1 cellular context compared by ENCODE assay signal in the genomic region with DNA sequence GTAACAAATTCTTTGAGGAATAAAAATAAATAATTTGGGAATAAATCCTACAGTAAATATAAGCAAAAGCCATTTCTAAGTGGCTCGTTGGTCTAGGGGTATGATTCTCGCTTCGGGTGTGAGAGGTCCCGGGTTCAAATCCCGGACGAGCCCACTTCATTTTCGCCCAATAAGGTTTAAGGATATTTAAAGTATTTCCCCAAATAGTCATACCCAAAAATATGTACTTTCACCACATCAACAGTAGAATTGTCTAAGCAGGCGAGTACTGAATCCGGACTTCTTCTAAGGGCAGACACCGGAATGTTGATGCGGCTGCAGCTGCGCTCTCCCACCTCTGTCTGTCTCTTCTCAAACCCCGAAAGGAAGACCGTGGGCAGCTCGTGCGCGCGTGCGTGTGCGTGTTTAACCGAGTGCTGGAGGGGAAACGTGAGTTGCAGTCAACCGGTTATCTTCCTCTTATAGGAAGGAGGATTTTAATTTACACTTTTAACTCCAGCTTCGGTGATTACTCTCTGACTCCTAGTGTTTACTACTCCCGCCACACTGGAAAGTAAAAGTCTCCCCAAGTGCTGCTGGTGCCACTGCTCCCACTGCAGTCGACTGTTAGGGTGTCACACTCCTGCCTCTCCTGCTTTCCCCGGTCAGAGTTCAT.
TF ChIP-seq lines count a peak whose summit lies in the region.

No MANE protein-coding gene starts in this region.

TF ChIP-seq in HEK293, 187 proteins besides CTCF, POLR2A, EP300 and RAD21 (continued from another document and continues in another):
- TF ChIP-seq ZNF223 (tag by site-specific recombination; IDR thresholded peaks at IDR 0.05): no peak
- no peak for TF ChIP-seq HOXA7 (CRISPR knock-in tag; IDR thresholded peaks at IDR 0.05; ENCODE audit: borderline replicate concordance)
- TF ChIP-seq, protein P1, sequence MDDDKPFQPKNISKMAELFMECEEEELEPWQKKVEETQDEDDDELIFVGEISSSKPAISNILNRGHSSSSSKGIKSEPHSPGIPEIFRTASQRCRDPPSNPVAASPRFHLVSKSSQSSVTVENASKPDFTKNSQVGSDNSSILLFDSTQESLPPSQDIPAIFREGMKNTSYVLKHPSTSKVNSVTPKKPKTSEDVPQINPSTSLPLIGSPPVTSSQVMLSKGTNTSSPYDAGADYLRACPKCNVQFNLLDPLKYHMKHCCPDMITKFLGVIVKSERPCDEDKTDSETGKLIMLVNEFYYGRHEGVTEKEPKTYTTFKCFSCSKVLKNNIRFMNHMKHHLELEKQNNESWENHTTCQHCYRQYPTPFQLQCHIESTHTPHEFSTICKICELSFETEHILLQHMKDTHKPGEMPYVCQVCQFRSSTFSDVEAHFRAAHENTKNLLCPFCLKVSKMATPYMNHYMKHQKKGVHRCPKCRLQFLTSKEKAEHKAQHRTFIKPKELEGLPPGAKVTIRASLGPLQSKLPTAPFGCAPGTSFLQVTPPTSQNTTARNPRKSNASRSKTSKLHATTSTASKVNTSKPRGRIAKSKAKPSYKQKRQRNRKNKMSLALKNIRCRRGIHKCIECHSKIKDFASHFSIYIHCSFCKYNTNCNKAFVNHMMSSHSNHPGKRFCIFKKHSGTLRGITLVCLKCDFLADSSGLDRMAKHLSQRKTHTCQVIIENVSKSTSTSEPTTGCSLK (tag by site-specific recombination; IDR thresholded peaks at IDR 0.05): no peak
- TF ChIP-seq ZNF16 (tag by site-specific recombination; IDR thresholded peaks at IDR 0.05; ENCODE audit: low read depth): no peak
- TF ChIP-seq, protein P2, sequence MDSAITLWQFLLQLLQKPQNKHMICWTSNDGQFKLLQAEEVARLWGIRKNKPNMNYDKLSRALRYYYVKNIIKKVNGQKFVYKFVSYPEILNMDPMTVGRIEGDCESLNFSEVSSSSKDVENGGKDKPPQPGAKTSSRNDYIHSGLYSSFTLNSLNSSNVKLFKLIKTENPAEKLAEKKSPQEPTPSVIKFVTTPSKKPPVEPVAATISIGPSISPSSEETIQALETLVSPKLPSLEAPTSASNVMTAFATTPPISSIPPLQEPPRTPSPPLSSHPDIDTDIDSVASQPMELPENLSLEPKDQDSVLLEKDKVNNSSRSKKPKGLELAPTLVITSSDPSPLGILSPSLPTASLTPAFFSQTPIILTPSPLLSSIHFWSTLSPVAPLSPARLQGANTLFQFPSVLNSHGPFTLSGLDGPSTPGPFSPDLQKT (IDR thresholded peaks at IDR 0.05; ENCODE audit: borderline replicate concordance, low read depth, low read length): no peak
- peak; percentile 62 for TF ChIP-seq ZXDB (tag by site-specific recombination; IDR thresholded peaks at IDR 0.05)
- TF ChIP-seq KLF1 (tag by site-specific recombination; IDR thresholded peaks at IDR 0.05): no peak
- no peak for TF ChIP-seq ZNF211 (tag by site-specific recombination; IDR thresholded peaks at IDR 0.05; ENCODE audit: low read depth)
- TF ChIP-seq ZNF658 (tag by site-specific recombination; IDR thresholded peaks at IDR 0.05): no peak
- no peak for TF ChIP-seq ZNF664 (tag by site-specific recombination; IDR thresholded peaks at IDR 0.05)
- TF ChIP-seq ZNF701 (tag by site-specific recombination; IDR thresholded peaks at IDR 0.05): no peak
- TF ChIP-seq SP3 (tag by site-specific recombination; IDR thresholded peaks at IDR 0.05): no peak; the same call in none of the 2 replicates
- TF ChIP-seq, protein P3, sequence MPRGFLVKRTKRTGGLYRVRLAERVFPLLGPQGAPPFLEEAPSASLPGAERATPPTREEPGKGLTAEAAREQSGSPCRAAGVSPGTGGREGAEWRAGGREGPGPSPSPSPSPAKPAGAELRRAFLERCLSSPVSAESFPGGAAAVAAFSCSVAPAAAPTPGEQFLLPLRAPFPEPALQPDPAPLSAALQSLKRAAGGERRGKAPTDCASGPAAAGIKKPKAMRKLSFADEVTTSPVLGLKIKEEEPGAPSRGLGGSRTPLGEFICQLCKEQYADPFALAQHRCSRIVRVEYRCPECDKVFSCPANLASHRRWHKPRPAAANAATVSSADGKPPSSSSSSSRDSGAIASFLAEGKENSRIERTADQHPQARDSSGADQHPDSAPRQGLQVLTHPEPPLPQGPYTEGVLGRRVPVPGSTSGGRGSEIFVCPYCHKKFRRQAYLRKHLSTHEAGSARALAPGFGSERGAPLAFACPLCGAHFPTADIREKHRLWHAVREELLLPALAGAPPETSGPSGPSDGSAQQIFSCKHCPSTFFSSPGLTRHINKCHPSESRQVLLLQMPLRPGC (tag by site-specific recombination; IDR thresholded peaks at IDR 0.05): 0 out of 2 replicates have a peak, but pooled peaks have one; percentile 39
- TF ChIP-seq, protein P4, sequence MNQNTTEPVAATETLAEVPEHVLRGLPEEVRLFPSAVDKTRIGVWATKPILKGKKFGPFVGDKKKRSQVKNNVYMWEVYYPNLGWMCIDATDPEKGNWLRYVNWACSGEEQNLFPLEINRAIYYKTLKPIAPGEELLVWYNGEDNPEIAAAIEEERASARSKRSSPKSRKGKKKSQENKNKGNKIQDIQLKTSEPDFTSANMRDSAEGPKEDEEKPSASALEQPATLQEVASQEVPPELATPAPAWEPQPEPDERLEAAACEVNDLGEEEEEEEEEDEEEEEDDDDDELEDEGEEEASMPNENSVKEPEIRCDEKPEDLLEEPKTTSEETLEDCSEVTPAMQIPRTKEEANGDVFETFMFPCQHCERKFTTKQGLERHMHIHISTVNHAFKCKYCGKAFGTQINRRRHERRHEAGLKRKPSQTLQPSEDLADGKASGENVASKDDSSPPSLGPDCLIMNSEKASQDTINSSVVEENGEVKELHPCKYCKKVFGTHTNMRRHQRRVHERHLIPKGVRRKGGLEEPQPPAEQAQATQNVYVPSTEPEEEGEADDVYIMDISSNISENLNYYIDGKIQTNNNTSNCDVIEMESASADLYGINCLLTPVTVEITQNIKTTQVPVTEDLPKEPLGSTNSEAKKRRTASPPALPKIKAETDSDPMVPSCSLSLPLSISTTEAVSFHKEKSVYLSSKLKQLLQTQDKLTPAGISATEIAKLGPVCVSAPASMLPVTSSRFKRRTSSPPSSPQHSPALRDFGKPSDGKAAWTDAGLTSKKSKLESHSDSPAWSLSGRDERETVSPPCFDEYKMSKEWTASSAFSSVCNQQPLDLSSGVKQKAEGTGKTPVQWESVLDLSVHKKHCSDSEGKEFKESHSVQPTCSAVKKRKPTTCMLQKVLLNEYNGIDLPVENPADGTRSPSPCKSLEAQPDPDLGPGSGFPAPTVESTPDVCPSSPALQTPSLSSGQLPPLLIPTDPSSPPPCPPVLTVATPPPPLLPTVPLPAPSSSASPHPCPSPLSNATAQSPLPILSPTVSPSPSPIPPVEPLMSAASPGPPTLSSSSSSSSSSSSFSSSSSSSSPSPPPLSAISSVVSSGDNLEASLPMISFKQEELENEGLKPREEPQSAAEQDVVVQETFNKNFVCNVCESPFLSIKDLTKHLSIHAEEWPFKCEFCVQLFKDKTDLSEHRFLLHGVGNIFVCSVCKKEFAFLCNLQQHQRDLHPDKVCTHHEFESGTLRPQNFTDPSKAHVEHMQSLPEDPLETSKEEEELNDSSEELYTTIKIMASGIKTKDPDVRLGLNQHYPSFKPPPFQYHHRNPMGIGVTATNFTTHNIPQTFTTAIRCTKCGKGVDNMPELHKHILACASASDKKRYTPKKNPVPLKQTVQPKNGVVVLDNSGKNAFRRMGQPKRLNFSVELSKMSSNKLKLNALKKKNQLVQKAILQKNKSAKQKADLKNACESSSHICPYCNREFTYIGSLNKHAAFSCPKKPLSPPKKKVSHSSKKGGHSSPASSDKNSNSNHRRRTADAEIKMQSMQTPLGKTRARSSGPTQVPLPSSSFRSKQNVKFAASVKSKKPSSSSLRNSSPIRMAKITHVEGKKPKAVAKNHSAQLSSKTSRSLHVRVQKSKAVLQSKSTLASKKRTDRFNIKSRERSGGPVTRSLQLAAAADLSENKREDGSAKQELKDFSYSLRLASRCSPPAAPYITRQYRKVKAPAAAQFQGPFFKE (tag by site-specific recombination; IDR thresholded peaks at IDR 0.05; ENCODE audit: borderline replicate concordance): no peak
- no peak for TF ChIP-seq ZNF768 (tag by site-specific recombination; IDR thresholded peaks at IDR 0.05)
- TF ChIP-seq ZEB2 (tag by site-specific recombination; IDR thresholded peaks at IDR 0.05): peak; percentile 77
- TF ChIP-seq SCRT1 (tag by site-specific recombination; IDR thresholded peaks at IDR 0.05; ENCODE audit: borderline replicate concordance): no peak
- TF ChIP-seq ZNF169 (tag by site-specific recombination; IDR thresholded peaks at IDR 0.05): no peak
- TF ChIP-seq, protein P5, sequence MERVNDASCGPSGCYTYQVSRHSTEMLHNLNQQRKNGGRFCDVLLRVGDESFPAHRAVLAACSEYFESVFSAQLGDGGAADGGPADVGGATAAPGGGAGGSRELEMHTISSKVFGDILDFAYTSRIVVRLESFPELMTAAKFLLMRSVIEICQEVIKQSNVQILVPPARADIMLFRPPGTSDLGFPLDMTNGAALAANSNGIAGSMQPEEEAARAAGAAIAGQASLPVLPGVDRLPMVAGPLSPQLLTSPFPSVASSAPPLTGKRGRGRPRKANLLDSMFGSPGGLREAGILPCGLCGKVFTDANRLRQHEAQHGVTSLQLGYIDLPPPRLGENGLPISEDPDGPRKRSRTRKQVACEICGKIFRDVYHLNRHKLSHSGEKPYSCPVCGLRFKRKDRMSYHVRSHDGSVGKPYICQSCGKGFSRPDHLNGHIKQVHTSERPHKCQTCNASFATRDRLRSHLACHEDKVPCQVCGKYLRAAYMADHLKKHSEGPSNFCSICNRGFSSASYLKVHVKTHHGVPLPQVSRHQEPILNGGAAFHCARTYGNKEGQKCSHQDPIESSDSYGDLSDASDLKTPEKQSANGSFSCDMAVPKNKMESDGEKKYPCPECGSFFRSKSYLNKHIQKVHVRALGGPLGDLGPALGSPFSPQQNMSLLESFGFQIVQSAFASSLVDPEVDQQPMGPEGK (tag by site-specific recombination; IDR thresholded peaks at IDR 0.05): 0 out of 2 replicates have a peak, but pooled peaks have one; percentile 19
- TF ChIP-seq, protein P6, sequence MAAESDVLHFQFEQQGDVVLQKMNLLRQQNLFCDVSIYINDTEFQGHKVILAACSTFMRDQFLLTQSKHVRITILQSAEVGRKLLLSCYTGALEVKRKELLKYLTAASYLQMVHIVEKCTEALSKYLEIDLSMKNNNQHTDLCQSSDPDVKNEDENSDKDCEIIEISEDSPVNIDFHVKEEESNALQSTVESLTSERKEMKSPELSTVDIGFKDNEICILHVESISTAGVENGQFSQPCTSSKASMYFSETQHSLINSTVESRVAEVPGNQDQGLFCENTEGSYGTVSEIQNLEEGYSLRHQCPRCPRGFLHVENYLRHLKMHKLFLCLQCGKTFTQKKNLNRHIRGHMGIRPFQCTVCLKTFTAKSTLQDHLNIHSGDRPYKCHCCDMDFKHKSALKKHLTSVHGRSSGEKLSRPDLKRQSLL (tag by site-specific recombination; IDR thresholded peaks at IDR 0.05): no peak; the same call in 1 of the 2 replicates
- no peak for TF ChIP-seq SALL2 (tag by site-specific recombination; IDR thresholded peaks at IDR 0.05; ENCODE audit: borderline replicate concordance)
- TF ChIP-seq, protein P7, sequence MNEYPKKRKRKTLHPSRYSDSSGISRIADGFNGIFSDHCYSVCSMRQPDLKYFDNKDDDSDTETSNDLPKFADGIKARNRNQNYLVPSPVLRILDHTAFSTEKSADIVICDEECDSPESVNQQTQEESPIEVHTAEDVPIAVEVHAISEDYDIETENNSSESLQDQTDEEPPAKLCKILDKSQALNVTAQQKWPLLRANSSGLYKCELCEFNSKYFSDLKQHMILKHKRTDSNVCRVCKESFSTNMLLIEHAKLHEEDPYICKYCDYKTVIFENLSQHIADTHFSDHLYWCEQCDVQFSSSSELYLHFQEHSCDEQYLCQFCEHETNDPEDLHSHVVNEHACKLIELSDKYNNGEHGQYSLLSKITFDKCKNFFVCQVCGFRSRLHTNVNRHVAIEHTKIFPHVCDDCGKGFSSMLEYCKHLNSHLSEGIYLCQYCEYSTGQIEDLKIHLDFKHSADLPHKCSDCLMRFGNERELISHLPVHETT (tag by site-specific recombination; IDR thresholded peaks at IDR 0.05): 0 out of 2 replicates have a peak, but pooled peaks have one; percentile 45
- TF ChIP-seq, protein P8, sequence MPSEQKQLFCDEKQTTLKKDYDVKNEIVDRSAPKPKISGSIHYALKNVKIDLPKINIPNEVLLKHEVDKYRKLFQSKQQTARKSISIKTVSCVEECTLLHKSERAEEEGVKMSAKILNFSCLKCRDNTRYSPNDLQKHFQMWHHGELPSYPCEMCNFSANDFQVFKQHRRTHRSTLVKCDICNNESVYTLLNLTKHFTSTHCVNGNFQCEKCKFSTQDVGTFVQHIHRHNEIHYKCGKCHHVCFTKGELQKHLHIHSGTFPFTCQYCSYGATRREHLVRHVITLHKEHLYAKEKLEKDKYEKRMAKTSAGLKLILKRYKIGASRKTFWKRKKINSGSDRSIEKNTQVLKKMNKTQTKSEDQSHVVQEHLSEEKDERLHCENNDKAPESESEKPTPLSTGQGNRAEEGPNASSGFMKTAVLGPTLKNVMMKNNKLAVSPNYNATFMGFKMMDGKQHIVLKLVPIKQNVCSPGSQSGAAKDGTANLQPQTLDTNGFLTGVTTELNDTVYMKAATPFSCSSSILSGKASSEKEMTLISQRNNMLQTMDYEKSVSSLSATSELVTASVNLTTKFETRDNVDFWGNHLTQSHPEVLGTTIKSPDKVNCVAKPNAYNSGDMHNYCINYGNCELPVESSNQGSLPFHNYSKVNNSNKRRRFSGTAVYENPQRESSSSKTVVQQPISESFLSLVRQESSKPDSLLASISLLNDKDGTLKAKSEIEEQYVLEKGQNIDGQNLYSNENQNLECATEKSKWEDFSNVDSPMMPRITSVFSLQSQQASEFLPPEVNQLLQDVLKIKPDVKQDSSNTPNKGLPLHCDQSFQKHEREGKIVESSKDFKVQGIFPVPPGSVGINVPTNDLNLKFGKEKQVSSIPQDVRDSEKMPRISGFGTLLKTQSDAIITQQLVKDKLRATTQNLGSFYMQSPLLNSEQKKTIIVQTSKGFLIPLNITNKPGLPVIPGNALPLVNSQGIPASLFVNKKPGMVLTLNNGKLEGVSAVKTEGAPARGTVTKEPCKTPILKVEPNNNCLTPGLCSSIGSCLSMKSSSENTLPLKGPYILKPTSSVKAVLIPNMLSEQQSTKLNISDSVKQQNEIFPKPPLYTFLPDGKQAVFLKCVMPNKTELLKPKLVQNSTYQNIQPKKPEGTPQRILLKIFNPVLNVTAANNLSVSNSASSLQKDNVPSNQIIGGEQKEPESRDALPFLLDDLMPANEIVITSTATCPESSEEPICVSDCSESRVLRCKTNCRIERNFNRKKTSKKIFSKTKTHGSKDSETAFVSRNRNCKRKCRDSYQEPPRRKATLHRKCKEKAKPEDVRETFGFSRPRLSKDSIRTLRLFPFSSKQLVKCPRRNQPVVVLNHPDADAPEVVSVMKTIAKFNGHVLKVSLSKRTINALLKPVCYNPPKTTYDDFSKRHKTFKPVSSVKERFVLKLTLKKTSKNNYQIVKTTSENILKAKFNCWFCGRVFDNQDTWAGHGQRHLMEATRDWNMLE (tag by site-specific recombination; conservative IDR thresholded peaks at IDR 0.05; ENCODE audit: low read depth): no peak
- no peak for TF ChIP-seq ZNF677 (tag by site-specific recombination; IDR thresholded peaks at IDR 0.05)
- peak; percentile 75; the same call in 1 of the 2 replicates for TF ChIP-seq ZNF561 (tag by site-specific recombination; IDR thresholded peaks at IDR 0.05; ENCODE audit: borderline replicate concordance)
- TF ChIP-seq IKZF3 (tag by site-specific recombination; IDR thresholded peaks at IDR 0.05): no peak
- TF ChIP-seq, protein P9, sequence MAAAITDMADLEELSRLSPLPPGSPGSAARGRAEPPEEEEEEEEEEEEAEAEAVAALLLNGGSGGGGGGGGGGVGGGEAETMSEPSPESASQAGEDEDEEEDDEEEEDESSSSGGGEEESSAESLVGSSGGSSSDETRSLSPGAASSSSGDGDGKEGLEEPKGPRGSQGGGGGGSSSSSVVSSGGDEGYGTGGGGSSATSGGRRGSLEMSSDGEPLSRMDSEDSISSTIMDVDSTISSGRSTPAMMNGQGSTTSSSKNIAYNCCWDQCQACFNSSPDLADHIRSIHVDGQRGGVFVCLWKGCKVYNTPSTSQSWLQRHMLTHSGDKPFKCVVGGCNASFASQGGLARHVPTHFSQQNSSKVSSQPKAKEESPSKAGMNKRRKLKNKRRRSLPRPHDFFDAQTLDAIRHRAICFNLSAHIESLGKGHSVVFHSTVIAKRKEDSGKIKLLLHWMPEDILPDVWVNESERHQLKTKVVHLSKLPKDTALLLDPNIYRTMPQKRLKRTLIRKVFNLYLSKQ (tag by site-specific recombination; IDR thresholded peaks at IDR 0.05; ENCODE audit: borderline replicate concordance): no peak
